In the genomic region with DNA sequence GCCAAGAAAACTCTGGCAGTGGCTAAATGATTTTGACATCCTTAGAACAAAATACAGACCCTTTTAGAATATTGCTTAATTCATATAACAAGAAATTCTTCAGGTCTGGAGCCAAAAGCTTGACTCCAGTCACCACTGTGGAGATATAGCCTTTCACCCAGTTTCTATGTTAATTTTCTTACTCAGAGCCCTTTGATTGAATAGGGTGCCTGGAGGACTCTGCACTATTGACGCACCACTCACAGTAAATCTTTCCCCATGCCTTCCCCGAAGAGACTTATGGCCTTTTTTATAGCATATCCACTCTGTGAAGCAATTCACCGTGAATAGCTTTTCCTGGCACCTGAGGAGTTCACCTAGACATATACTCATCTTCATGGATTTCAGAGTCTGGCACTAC, we compare ENCODE assay signal across 12 cellular contexts.
"Had no signal": no experiment of that assay in that cellular context is flagged by ENCODE, and none has a peak within 500 bp of the region (broad histone marks: within the 10 kb centered on the region; RNA-seq: fewer than 3 reads in every experiment).

No MANE protein-coding gene starts in this region.

- H3K36me3 Mint-ChIP-seq: stimulated activated effector memory CD8-positive, alpha-beta T cell treated with anti-CD3 and anti-CD28 coated beads, Interleukin-12 subunit alpha, Interleukin-12 subunit beta, amount 100 ng/mL, for 72 hours had no signal

- ATAC-seq: activated T-helper 17 cell treated with anti-CD3 and anti-CD28 coated beads, Interleukin-2, amount 50 U/mL, for 72 hours; gastroesophageal sphincter; stimulated activated effector memory CD8-positive, alpha-beta T cell treated with anti-CD3 and anti-CD28 coated beads, Interleukin-12 subunit alpha, Interleukin-12 subunit beta, amount 100 ng/mL, for 72 hours had no signal

- H3K4me1 ChIP-seq: gastroesophageal sphincter had no signal

- H3K4me1 Mint-ChIP-seq: activated T-helper 17 cell treated with anti-CD3 and anti-CD28 coated beads, Interleukin-2, amount 50 U/mL, for 72 hours; nephron; stimulated activated effector memory CD8-positive, alpha-beta T cell treated with anti-CD3 and anti-CD28 coated beads, Interleukin-12 subunit alpha, Interleukin-12 subunit beta, amount 100 ng/mL, for 72 hours had no signal

- H3K27ac Mint-ChIP-seq: activated T-helper 17 cell treated with anti-CD3 and anti-CD28 coated beads, Interleukin-2, amount 50 U/mL, for 72 hours; nephron; stimulated activated effector memory CD8-positive, alpha-beta T cell treated with anti-CD3 and anti-CD28 coated beads, Interleukin-12 subunit alpha, Interleukin-12 subunit beta, amount 100 ng/mL, for 72 hours had no signal

- H3K27ac ChIP-seq: gastroesophageal sphincter, ovary had no signal

- H3K4me3 ChIP-seq: gastroesophageal sphincter, ovary had no signal

- DNase-seq: activated CD4-positive, CD25-positive, alpha-beta regulatory T cell treated with anti-CD3 and anti-CD28 coated beads, Interleukin-2, amount 50 U/mL, for 72 hours; activated naive CD4-positive, alpha-beta T cell treated with Interleukin-2 at 50 U/mL for 16 hours; activated T-cell treated with anti-CD3 and anti-CD28 coated beads for 4 hours; aorta; erythroblast; ovary; T-helper 1 cell; T1000 had no signal

- H3K9me3 Mint-ChIP-seq: nephron had no signal

- H3K36me3 ChIP-seq: gastroesophageal sphincter, ovary had no signal

- H3K27me3 ChIP-seq: gastroesophageal sphincter, ovary had no signal

- H3K9me3 ChIP-seq: gastroesophageal sphincter, ovary had no signal

- H3K27me3 Mint-ChIP-seq: activated T-helper 17 cell treated with anti-CD3 and anti-CD28 coated beads, Interleukin-2, amount 50 U/mL, for 72 hours had no signal

- H3K4me3 Mint-ChIP-seq: activated T-helper 17 cell treated with anti-CD3 and anti-CD28 coated beads, Interleukin-2, amount 50 U/mL, for 72 hours; nephron; stimulated activated effector memory CD8-positive, alpha-beta T cell treated with anti-CD3 and anti-CD28 coated beads, Interleukin-12 subunit alpha, Interleukin-12 subunit beta, amount 100 ng/mL, for 72 hours had no signal
